In the genomic region with DNA sequence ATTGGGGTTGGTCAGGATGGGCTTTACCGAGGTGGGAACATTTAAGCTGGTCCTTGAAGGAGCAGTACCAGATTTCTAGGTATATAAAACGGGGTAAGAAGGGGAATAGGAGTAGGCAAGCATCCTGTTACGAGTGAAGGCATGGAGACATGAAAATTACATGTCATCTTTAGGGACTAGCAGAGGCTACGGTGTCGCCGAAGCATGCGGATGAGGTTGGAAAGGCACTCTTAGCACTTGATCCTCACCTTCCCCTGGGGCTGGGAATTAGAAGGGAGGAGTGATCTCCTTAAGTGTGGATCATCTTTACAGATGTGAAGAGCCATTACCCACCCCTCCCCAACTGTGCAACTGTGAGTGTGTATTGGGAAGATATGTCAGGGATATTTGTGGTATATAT, we compare ENCODE assay signal across 18 cellular contexts. TPM values are rescaled to one million over a fixed set of nuclear protein-coding genes. Genes with fewer than 3 reads are reported as not detected.
DNase-seq lines count a peak whose midpoint lies in the region; ATAC-seq and TF ChIP-seq lines count a peak whose summit lies in the region.
"Had no signal": no experiment of that assay in that cellular context is flagged by ENCODE, and none has a peak within 500 bp of the region (broad histone marks: within the 10 kb centered on the region; RNA-seq: fewer than 3 reads in every experiment).

No MANE protein-coding gene starts in this region.

- no peak overlapping the region for H4K12ac ChIP-seq in trophoblast cell (ENCODE audit: low read depth, low read length)

- H4K20me1 ChIP-seq in IMR-90 (ENCODE audit: insufficient read depth, low read length), result peaks cover 89% of the 10 kb centered on the region

- H3K79me1 ChIP-seq in IMR-90 (ENCODE audit: low read depth in 1 of 2, low read length in 2 of 2) (peaks cover 12 to 64% of the 10 kb centered on the region in 2 experiments; a peak in 3 of 4 replicates), trophoblast cell (ENCODE audit: low read length) (no peaks in the 10 kb centered on the region)

- in situ Hi-C loops in IMR-90 (cut with MboI; ENCODE audit: low sequenced_read_pairs), result no loop called here

- H3K14ac ChIP-seq in IMR-90 (replicated peaks; ENCODE audit: low read depth, low read length) (no peak overlapping the region), trophoblast cell (ENCODE audit: low read length) (no peak overlapping the region)

- H3K27me3 ChIP-seq in IMR-90 (ENCODE audit: control insufficient read depth, insufficient read depth, low read length), result no peaks in the 10 kb centered on the region
- H3K27me3 ChIP-seq in trophoblast cell (ENCODE audit: insufficient read depth, low read length), result no peaks in the 10 kb centered on the region
- H3K27me3 ChIP-seq in Peyer's patch, result no peaks in the 10 kb centered on the region
- H3K27me3 ChIP-seq: BLaER1 had no signal

- no peak for TF ChIP-seq CTCF in IMR-90 (conservative IDR thresholded peaks at IDR 0.05; ENCODE audit: low read depth, low read length)
- TF ChIP-seq CTCF in Peyer's patch (IDR thresholded peaks at IDR 0.05), result no peak

- H2AFZ ChIP-seq in IMR-90 (replicated peaks; ENCODE audit: low read length, poor library complexity), result no peak overlapping the region
- H2AFZ ChIP-seq in trophoblast cell (ENCODE audit: insufficient read depth, low read length, poor library complexity), result no peak overlapping the region

- H3K18ac ChIP-seq in IMR-90 (ENCODE audit: low read depth, low read length) (no peak overlapping the region), trophoblast cell (ENCODE audit: low read length) (no peak overlapping the region)

- no peak overlapping the region for H3K56ac ChIP-seq in IMR-90 (ENCODE audit: extremely low read depth, insufficient read depth, low read length)

- no peak for ATAC-seq in IMR-90 (ENCODE audit: low read depth)

- no TSS peak for BruUV-seq in IMR-90 (replicated peaks; lab: Mats Ljungman, UMichigan)

- H4K5ac ChIP-seq in IMR-90 (ENCODE audit: low read depth, low read length), result no peak overlapping the region

- no peak overlapping the region for H4K8ac ChIP-seq in IMR-90 (ENCODE audit: low read depth in 2 of 2, low read length in 2 of 2)
- H4K8ac ChIP-seq in trophoblast cell (ENCODE audit: low read depth, low read length), result no peak overlapping the region

- no peak overlapping the region for H2BK15ac ChIP-seq in IMR-90 (ENCODE audit: low read depth, low read length)

- H3K4me1 ChIP-seq in IMR-90 (ENCODE audit: control insufficient read depth, insufficient read depth, low read length), result peaks cover 4% of the 10 kb centered on the region; the same call in 1 of the 2 replicates
- H3K4me1 ChIP-seq in trophoblast cell (ENCODE audit: control insufficient read depth in 1 of 2, insufficient read depth in 2 of 2, low read length in 2 of 2), result no peaks in the 10 kb centered on the region
- H3K4me1 ChIP-seq in Peyer's patch, result peaks cover 0 to 9% (median 0%) of the 10 kb centered on the region in 4 donors
- H3K4me1 ChIP-seq: BLaER1 had no signal

- no peak overlapping the region for H2BK12ac ChIP-seq in trophoblast cell (ENCODE audit: low read length)

- dilution Hi-C loops in IMR-90 (cut with HindIII; ENCODE audit: low sequenced_read_pairs, unreplicated experiment), result no loop called here

- peak; percentile 72 for DNase-seq in D341Med (ENCODE audit: low spot score)
- no peak for DNase-seq in IMR-90
- DNase-seq in NCI-H82 treated with DMSO at 0.1 percent for 48 hours (lab: John Stamatoyannopoulos, UW; ENCODE audit: unreplicated experiment), result peak; percentile 35
- DNase-seq in trophoblast cell, result no peak
- DNase-seq in Peyer's patch, result no peak
- no peak for DNase-seq in activated CD4-positive, alpha-beta T cell treated with anti-CD3 and anti-CD28 coated beads for 48 hours
- DNase-seq in SKM-1 treated with dmso at 0.1 percent for 144 hours (lab: John Stamatoyannopoulos, UW; ENCODE audit: unreplicated experiment), result no peak
- DNase-seq: CD4-positive, CD25-positive, alpha-beta regulatory T cell; DMS53; Karpas-422; NCI-H1092; NCI-H1417 treated with DMSO at 0.1 percent for 48 hours; NCI-H187; NCI-H2081 treated with DMSO at 0.1 percent for 48 hours; NCI-H446 treated with DMSO at 0.1 percent for 48 hours; NCI-H526; SK-N-SH had no signal

- intact Hi-C loops in IMR-90 (cut with micrococcal nuclease), result no loop called here

- H2AK5ac ChIP-seq in IMR-90 (ENCODE audit: low read depth, low read length) (no peak overlapping the region), trophoblast cell (ENCODE audit: low read length) (no peak overlapping the region)

- H3K23ac ChIP-seq in IMR-90 (ENCODE audit: low read depth, low read length), result 0 out of 2 replicates have a peak overlapping the region, but pooled peaks have one; percentile 12
- no peak overlapping the region for H3K23ac ChIP-seq in trophoblast cell (ENCODE audit: low read length)

- H3K4ac ChIP-seq in IMR-90 (ENCODE audit: low read depth, low read length) (no peak overlapping the region), trophoblast cell (ENCODE audit: low read depth, low read length) (peak overlapping the region; percentile 5)

- no peak overlapping the region for H3K4me2 ChIP-seq in IMR-90 (ENCODE audit: low read depth, low read length)
- no peak overlapping the region for H3K4me2 ChIP-seq in trophoblast cell (ENCODE audit: low read length)
- H3K4me2 ChIP-seq: BLaER1, SK-N-SH had no signal

- TF ChIP-seq POLR2A in IMR-90 (IDR thresholded peaks at IDR 0.05; ENCODE audit: low read depth, low read length), result no peak
- TF ChIP-seq POLR2A in Peyer's patch (IDR thresholded peaks at IDR 0.05), result no peak

- H2BK120ac ChIP-seq in IMR-90 (ENCODE audit: low read depth, low read length) (no peak overlapping the region), trophoblast cell (ENCODE audit: insufficient read depth, low read length, poor library complexity) (no peak overlapping the region)

- POLR2A ChIA-PET in IMR-90 (lab: Charles Lee; ENCODE audit: unreplicated experiment), result no interaction called here

- H4K91ac ChIP-seq in IMR-90 (ENCODE audit: insufficient read depth, low read depth, low read length) (no peak overlapping the region), trophoblast cell (ENCODE audit: low read depth, low read length) (no peak overlapping the region)

- H3K4me3 ChIP-seq in IMR-90 (ENCODE audit: insufficient read depth, low read depth, low read length) (no peak overlapping the region), trophoblast cell (ENCODE audit: low read depth, low read length) (no peak overlapping the region), Peyer's patch (no peak overlapping the region)
- H3K4me3 ChIP-seq: BLaER1 had no signal

- 75% methylated on average over 2 of the region's 7 CpGs; no CpG with 5 or more reads in 1 of the 2 experiments for WGBS in IMR-90 (ENCODE audit: extremely low coverage in 2 of 2, insufficient read length in 1 of 2), 2 experiments
- no CpG with 5 or more reads among the region's 7 CpGs for WGBS in trophoblast cell (ENCODE audit: extremely low coverage, insufficient coverage, insufficient read length)

- no peak overlapping the region for H2BK20ac ChIP-seq in IMR-90 (ENCODE audit: low read depth, low read length)

- TF ChIP-seq RAD21 in IMR-90 (IDR thresholded peaks at IDR 0.05; ENCODE audit: low read length), result no peak

- no peak overlapping the region for H3K9ac ChIP-seq in IMR-90 (ENCODE audit: low read depth, low read length)
- no peak overlapping the region for H3K9ac ChIP-seq in trophoblast cell (ENCODE audit: low read length)
- H3K9ac ChIP-seq: BLaER1, SK-N-SH had no signal

- no peak overlapping the region for H2AK9ac ChIP-seq in IMR-90 (replicated peaks; ENCODE audit: low read depth, low read length, poor library complexity)

- no peak overlapping the region for H3K27ac ChIP-seq in IMR-90 (ENCODE audit: insufficient read depth, low read length)
- no peak overlapping the region for H3K27ac ChIP-seq in trophoblast cell (ENCODE audit: low read depth, low read length)
- no peak overlapping the region for H3K27ac ChIP-seq in Peyer's patch
- H3K27ac ChIP-seq: BLaER1 had no signal

- H2BK5ac ChIP-seq in IMR-90 (ENCODE audit: low read depth, low read length, poor library complexity, severe bottlenecking) (no peak overlapping the region), trophoblast cell (ENCODE audit: low read depth, low read length, poor library complexity) (no peak overlapping the region)

- H3K36me3 ChIP-seq in IMR-90 (ENCODE audit: control insufficient read depth, insufficient read depth, low read length) (peaks cover 6% of the 10 kb centered on the region), trophoblast cell (ENCODE audit: control insufficient read depth in 1 of 2, insufficient read depth in 2 of 2, low read length in 2 of 2) (peaks cover 0 to 5% of the 10 kb centered on the region in 2 experiments), Peyer's patch (no peaks in the 10 kb centered on the region)

- CTCF ChIA-PET in IMR-90 (lab: Yijun Ruan, JAX), result no interaction called here

- H3K79me2 ChIP-seq in trophoblast cell (ENCODE audit: control insufficient read depth, insufficient read depth, low read length, poor library complexity), result peaks cover 8% of the 10 kb centered on the region

- peaks cover 9% of the 10 kb centered on the region for H3K9me1 ChIP-seq in IMR-90 (ENCODE audit: insufficient read depth, low read length)

- H3K9me3 ChIP-seq in IMR-90 (ENCODE audit: control insufficient read depth, insufficient read depth, low read length), result no peaks in the 10 kb centered on the region
- no peaks in the 10 kb centered on the region for H3K9me3 ChIP-seq in trophoblast cell (ENCODE audit: insufficient read depth, low read depth, low read length)
- H3K9me3 ChIP-seq in Peyer's patch, result no peaks in the 10 kb centered on the region
- H3K9me3 ChIP-seq: SK-N-SH had no signal

TF ChIP-seq in IMR-90, 13 proteins besides CTCF, POLR2A, EP300 and RAD21:
- TF ChIP-seq BHLHE40 (IDR thresholded peaks at IDR 0.05; ENCODE audit: low read depth, low read length), result no peak

RNA-seq across cellular contexts. Expression of a gene that starts 13.8 kb away (rescaled TPM):
- total RNA-seq in IMR-90 (2012; rRNA removed), result 24.7 and 30.3 TPM in 2 replicates
- 9.1 and 11.2 TPM in 2 replicates for polyA plus RNA-seq in IMR-90 (2012; rRNA removed)
- polyA plus RNA-seq in IMR-90 (2012; cell fraction: cytosol; rRNA removed), result 3.0 and 4.6 TPM in 2 replicates
- 2.6 and 15.3 TPM in 2 replicates for polyA plus RNA-seq in IMR-90 (2012; cell fraction: nucleus; rRNA removed; ENCODE audit: low replicate concordance)
- 20.8 and 21.3 TPM in 2 replicates for polyA plus RNA-seq in trophoblast cell (2013)
- total RNA-seq in Peyer's patch, result 10 to 100 TPM; 10.7 to 18.8 (median 15.5) TPM

Comparison
In these comparisons a context has a peak if more than half of its experiments do, and no peak if none do; other contexts are left out.
1. DNase-seq: peak in D341Med (single experiment) and NCI-H82 treated with DMSO at 0.1 percent for 48 hours (single experiment); none in IMR-90 (single experiment), trophoblast cell (0 of 2), Peyer's patch (0 of 3), activated CD4-positive, alpha-beta T cell treated with anti-CD3 and anti-CD28 coated beads for 48 hours (single experiment) and SKM-1 treated with dmso at 0.1 percent for 144 hours (single experiment).